15 cellular contexts compared by ENCODE assay signal in the genomic region with DNA sequence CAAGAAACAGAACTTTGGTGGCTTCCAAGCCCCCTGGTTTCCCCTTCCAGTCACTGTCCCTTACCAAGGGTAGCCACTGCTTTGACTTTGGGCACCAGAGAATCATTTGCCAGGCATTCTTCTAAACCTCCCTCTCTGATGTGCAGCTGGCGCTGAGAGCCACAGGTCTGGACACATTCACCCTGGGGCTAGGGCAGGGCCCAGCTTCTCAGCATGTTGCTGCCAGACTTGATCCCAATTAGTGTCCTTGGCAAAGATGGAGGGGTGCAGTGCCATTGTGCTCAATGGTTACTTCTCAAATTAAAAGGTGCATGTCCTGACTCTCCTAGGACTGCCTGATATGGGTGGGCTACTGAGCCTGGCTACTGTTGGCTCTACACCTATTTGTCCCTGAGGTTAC. TPM values are rescaled to one million over a fixed set of nuclear protein-coding genes. Genes with fewer than 3 reads are reported as not detected.
DNase-seq lines count a peak whose midpoint lies in the region; ATAC-seq and TF ChIP-seq lines count a peak whose summit lies in the region.
"Had no signal": no experiment of that assay in that cellular context is flagged by ENCODE, and none has a peak within 500 bp of the region (broad histone marks: within the 10 kb centered on the region; RNA-seq: fewer than 3 reads in every experiment).

No MANE protein-coding gene starts in this region.

- 89 to 100% methylated on average over 1 of the region's 1 CpG for WGBS in GM23248 (ENCODE audit: low coverage in 1 of 2, low lambda C conversion rate in 2 of 2, missing lambda C conversion rate in 2 of 2), 2 experiments
- WGBS in esophagus muscularis mucosa, result 100% methylated on average over 1 of the region's 1 CpG

- no peak for TF ChIP-seq POLR2A in esophagus muscularis mucosa (IDR thresholded peaks at IDR 0.05; ENCODE audit: low read depth)

- H3K9me2 ChIP-seq in GM23248 (ENCODE audit: insufficient read depth) (no peaks in the 10 kb centered on the region), PC-9 (ENCODE audit: insufficient read depth) (no peaks in the 10 kb centered on the region)

- peak overlapping the region; percentile 59; the same call in 1 of the 2 replicates for H3K9ac ChIP-seq in GM23248
- peak overlapping the region; percentile 29 to 79 (median 43) for H3K9ac ChIP-seq in skeletal muscle tissue (ENCODE audit: low read depth in 1 of 3, low read length in 3 of 3)

- CTCF ChIA-PET in PC-9 (lab: Charles Lee), result interaction anchor here (1.0 kb wide), 1 partner anchor 77 kb away, joined by 4 read pairs; no protein-coding TSS in a partner anchor

- H3K4me1 ChIP-seq in GM23248 (ENCODE audit: insufficient read depth) (peaks cover 17% of the 10 kb centered on the region), PC-9 (replicated peaks; ENCODE audit: insufficient read depth) (peaks cover 92% of the 10 kb centered on the region), esophagus muscularis mucosa (peaks cover 33 to 54% (median 50%) of the 10 kb centered on the region in 4 donors), skeletal muscle tissue (ENCODE audit: control insufficient read depth in 3 of 3, insufficient read depth in 3 of 3, low read length in 3 of 3) (peaks cover 29 to 39% (median 36%) of the 10 kb centered on the region in 3 donors)

- H3K27ac ChIP-seq in GM23248 (no peak overlapping the region), PC-9 (peak overlapping the region; percentile 72), esophagus muscularis mucosa (replicated peaks in 1 of 4) (peak overlapping the region in 3 of 4 donors; percentile 63 to 83 (median 69)), skeletal muscle tissue (ENCODE audit: low read depth, low read length) (peak overlapping the region; percentile 59)

- H4K20me1 ChIP-seq in GM23248 (ENCODE audit: insufficient read depth), result no peaks in the 10 kb centered on the region
- H4K20me1 ChIP-seq in PC-9 (ENCODE audit: insufficient read depth), result no peaks in the 10 kb centered on the region

- peak overlapping the region; percentile 67 for H2AFZ ChIP-seq in GM23248
- no peak overlapping the region; the same call in 1 of the 2 replicates for H2AFZ ChIP-seq in PC-9

- no peaks in the 10 kb centered on the region for H3K79me2 ChIP-seq in GM23248 (ENCODE audit: insufficient read depth)
- no peaks in the 10 kb centered on the region for H3K79me2 ChIP-seq in PC-9 (ENCODE audit: low read depth)

- POLR2A ChIA-PET in PC-9 (lab: Charles Lee; ENCODE audit: unreplicated experiment), result interaction anchor here (0.6 to 1.0 kb wide), 2 partner anchors 11 to 28 kb away, joined by 4 to 11 read pairs; no protein-coding TSS in a partner anchor

- no peak for DNase-seq in GM23248
- DNase-seq in PC-9, result peak; percentile 79 to 84
- DNase-seq in esophagus muscularis mucosa (ENCODE audit: extremely low spot score), result no peak
- no peak for DNase-seq in posterior vena cava (ENCODE audit: low spot score)
- DNase-seq in retina, result no peak
- DNase-seq: NCI-H187 treated with DMSO at 0.1 percent for 48 hours had no signal

- no peaks in the 10 kb centered on the region for H3K27me3 ChIP-seq in GM23248 (replicated peaks; ENCODE audit: insufficient read depth)
- H3K27me3 ChIP-seq in PC-9 (ENCODE audit: insufficient read depth, low read depth), result no peaks in the 10 kb centered on the region
- H3K27me3 ChIP-seq in esophagus muscularis mucosa, result no peaks in the 10 kb centered on the region
- no peaks in the 10 kb centered on the region for H3K27me3 ChIP-seq in skeletal muscle tissue (ENCODE audit: control insufficient read depth in 3 of 3, insufficient read depth in 3 of 3, low read length in 3 of 3)
- H3K27me3 ChIP-seq: adrenal gland, stomach had no signal

- H3K9me3 ChIP-seq in GM23248 (ENCODE audit: low read depth), result no peaks in the 10 kb centered on the region
- no peaks in the 10 kb centered on the region for H3K9me3 ChIP-seq in PC-9 (ENCODE audit: insufficient read depth, low read depth)
- H3K9me3 ChIP-seq in esophagus muscularis mucosa, result no peaks in the 10 kb centered on the region
- H3K9me3 ChIP-seq in skeletal muscle tissue (ENCODE audit: control insufficient read depth in 3 of 3, low read length in 3 of 3), result no peaks in the 10 kb centered on the region
- H3K9me3 ChIP-seq: adrenal gland, stomach had no signal

- H3K4me3 ChIP-seq in GM23248 (no peak overlapping the region), PC-9 (peak overlapping the region; percentile 29; the same call in 1 of the 2 replicates), esophagus muscularis mucosa (peak overlapping the region in 3 of 4 donors; percentile 47 to 53 (median 48)), skeletal muscle tissue (ENCODE audit: low read length in 3 of 3) (peak overlapping the region; percentile 51 to 67 (median 56))

- H3K4me2 ChIP-seq in GM23248 (ENCODE audit: unreplicated experiment) (peak overlapping the region; percentile 47), PC-9 (peak overlapping the region; percentile 69)

- ATAC-seq in HG03095 (IDR thresholded peaks at IDR 0.05; ENCODE audit: unreplicated experiment), result no peak
- ATAC-seq: activated CD8-positive, alpha-beta T cell treated with anti-CD3 and anti-CD28 coated beads, Interleukin-2, amount 10 ng/mL, durations not matched to agents 7 days and 5 days had no signal

- intact Hi-C loops in PC-9 (cut with micrococcal nuclease; ENCODE audit: unreplicated experiment), result loop anchor here (1.0 kb wide), 1 partner anchor 29 kb away; no protein-coding TSS in a partner anchor
- intact Hi-C loops in esophagus muscularis mucosa (cut with DNase I), result no loop called here
- intact Hi-C loops in posterior vena cava (cut with DNase I), result no loop called here

- TF ChIP-seq CTCF in PC-9 (conservative IDR thresholded peaks at IDR 0.05), result no peak
- no peak for TF ChIP-seq CTCF in esophagus muscularis mucosa (IDR thresholded peaks at IDR 0.05)

- H3F3A ChIP-seq in GM23248 (ENCODE audit: insufficient read depth) (peaks cover 16% of the 10 kb centered on the region; the same call in 1 of the 2 replicates), PC-9 (ENCODE audit: insufficient read depth, low read depth) (peaks cover 64% of the 10 kb centered on the region)

- in situ Hi-C loops in GM23248 (cut with MboI), result no loop called here

- no peaks in the 10 kb centered on the region for H3K36me3 ChIP-seq in GM23248 (ENCODE audit: low read depth)
- no peaks in the 10 kb centered on the region for H3K36me3 ChIP-seq in PC-9 (ENCODE audit: low read depth)
- no peaks in the 10 kb centered on the region for H3K36me3 ChIP-seq in esophagus muscularis mucosa
- no peaks in the 10 kb centered on the region for H3K36me3 ChIP-seq in skeletal muscle tissue (ENCODE audit: control insufficient read depth in 3 of 3, insufficient read depth in 3 of 3, low read length in 3 of 3)
- H3K36me3 ChIP-seq: adrenal gland, stomach had no signal

- TF ChIP-seq EP300 in esophagus muscularis mucosa (IDR thresholded peaks at IDR 0.05), result no peak

- no TSS peak for BruUV-seq in PC-9 (replicated peaks; lab: Mats Ljungman, UMichigan)

RNA-seq across cellular contexts. Expression of a gene that starts 7.6 kb away (rescaled TPM):
- not detected in 2 replicates for total RNA-seq in GM23248 (2014; rRNA removed; shearing (Covaris generic))
- polyA plus RNA-seq in GM23248 (2016; fragmentation: Nextera tagmentation; extraction: Ambion mirVana), result not detected in 2 replicates
- total RNA-seq in PC-9 (2021) (38.9 and 42.6 TPM in 2 replicates), esophagus muscularis mucosa (not detected), skeletal muscle tissue (not detected), posterior vena cava (not detected)
- total RNA-seq: activated CD8-positive, alpha-beta T cell treated with anti-CD3 and anti-CD28 coated beads, Interleukin-2, amount 10 ng/mL, durations not matched to agents 7 days and 5 days; dermis blood vessel endothelial cell; glomerular endothelial cell; H1; left ventricle myocardium superior; stomach had no signal
- polyA plus RNA-seq: H1 had no signal

RNA-seq across cellular contexts. Expression of a gene that starts 24.1 kb away (rescaled TPM):
- 1.2 and 22.1 TPM in 2 replicates for total RNA-seq in GM23248 (2014; rRNA removed; shearing (Covaris generic))
- polyA plus RNA-seq in GM23248 (2016; fragmentation: Nextera tagmentation; extraction: Ambion mirVana), result 0.55 TPM in 1 of 2 replicates, not detected in the other
- total RNA-seq in PC-9 (2021), result 1,620 and 1,906 TPM in 2 replicates
- 1 to 10 TPM in 1 of 4 donors, under 1 TPM in 2, not detected in 1; 0.17 to 1.9 (median 0.42) TPM for total RNA-seq in esophagus muscularis mucosa
- total RNA-seq in skeletal muscle tissue, result not detected
- total RNA-seq in posterior vena cava, result under 1 TPM in 1 of 2 donors, not detected in 1; 0.46 TPM
- total RNA-seq: activated CD8-positive, alpha-beta T cell treated with anti-CD3 and anti-CD28 coated beads, Interleukin-2, amount 10 ng/mL, durations not matched to agents 7 days and 5 days; glomerular endothelial cell; left ventricle myocardium superior had no signal

Comparison
In these comparisons a context has a peak if more than half of its experiments do, and no peak if none do; other contexts are left out.
1. DNase-seq: peak in PC-9 (2 of 2); none in GM23248 (single experiment), esophagus muscularis mucosa (single experiment), posterior vena cava (single experiment) and retina (single experiment).
2. RNA of a gene that starts 7.6 kb away (total RNA-seq): 38.9 to 42.6 TPM in PC-9; not detected in GM23248, not detected in esophagus muscularis mucosa, not detected in skeletal muscle tissue (single experiment) and not detected in posterior vena cava; every median in the first group is over 10 times any median in the second.
3. RNA of a gene that starts 24.1 kb away (total RNA-seq): 1,620 to 1,906 TPM in PC-9; 1.2 to 22.1 TPM in GM23248, 0.46 TPM in posterior vena cava, 0.17 to 1.9 TPM in esophagus muscularis mucosa and not detected in skeletal muscle tissue (single experiment); every median in the first group is over 10 times any median in the second.